ENCODE assay signal across 1 cellular context in the genomic region with DNA sequence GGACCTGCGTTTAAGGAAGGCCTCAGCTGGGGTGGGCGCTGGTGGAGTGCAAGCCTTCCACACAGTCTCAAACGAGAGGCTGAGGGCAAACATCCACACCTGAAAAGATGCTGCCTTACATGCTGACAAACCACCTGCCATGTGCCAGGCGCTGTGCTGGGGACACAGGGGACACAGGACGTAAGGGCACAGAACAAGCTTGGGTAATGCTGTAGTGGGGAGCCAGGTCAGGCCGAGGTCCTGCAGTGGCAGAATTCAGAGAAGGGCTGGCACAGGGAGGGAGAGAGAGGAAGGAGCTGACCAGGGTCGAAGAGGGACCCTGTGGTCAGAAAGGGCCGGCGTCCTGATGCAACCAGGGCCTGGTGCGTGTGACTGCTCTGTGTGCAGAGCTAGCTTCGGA.
TF ChIP-seq lines count a peak whose summit lies in the region.

No MANE protein-coding gene starts in this region.

TF ChIP-seq in H1, 55 proteins besides CTCF, POLR2A, EP300 and RAD21:
- TF ChIP-seq EGR1 (IDR thresholded peaks at IDR 0.05; ENCODE audit: borderline replicate concordance, low read depth, low read length), result no peak
- no peak for TF ChIP-seq CBX8 (IDR thresholded peaks at IDR 0.05; ENCODE audit: borderline replicate concordance, low read depth, low read length)
- TF ChIP-seq ATF3 (IDR thresholded peaks at IDR 0.05; ENCODE audit: insufficient read depth, low read depth, low read length), result no peak
- no peak for TF ChIP-seq ASH2L (IDR thresholded peaks at IDR 0.05; ENCODE audit: low read length)
- no peak for TF ChIP-seq PHF8 (conservative IDR thresholded peaks at IDR 0.05; ENCODE audit: low read depth, low read length)
- TF ChIP-seq SUZ12 (IDR thresholded peaks at IDR 0.05; ENCODE audit: low read length), result no peak
- TF ChIP-seq FOSL1 (IDR thresholded peaks at IDR 0.05; ENCODE audit: insufficient read depth, low read depth, low read length), result no peak
- TF ChIP-seq, protein P1, sequence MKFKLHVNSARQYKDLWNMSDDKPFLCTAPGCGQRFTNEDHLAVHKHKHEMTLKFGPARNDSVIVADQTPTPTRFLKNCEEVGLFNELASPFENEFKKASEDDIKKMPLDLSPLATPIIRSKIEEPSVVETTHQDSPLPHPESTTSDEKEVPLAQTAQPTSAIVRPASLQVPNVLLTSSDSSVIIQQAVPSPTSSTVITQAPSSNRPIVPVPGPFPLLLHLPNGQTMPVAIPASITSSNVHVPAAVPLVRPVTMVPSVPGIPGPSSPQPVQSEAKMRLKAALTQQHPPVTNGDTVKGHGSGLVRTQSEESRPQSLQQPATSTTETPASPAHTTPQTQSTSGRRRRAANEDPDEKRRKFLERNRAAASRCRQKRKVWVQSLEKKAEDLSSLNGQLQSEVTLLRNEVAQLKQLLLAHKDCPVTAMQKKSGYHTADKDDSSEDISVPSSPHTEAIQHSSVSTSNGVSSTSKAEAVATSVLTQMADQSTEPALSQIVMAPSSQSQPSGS (IDR thresholded peaks at IDR 0.05; ENCODE audit: low read length), result no peak
- TF ChIP-seq CBX5 (IDR thresholded peaks at IDR 0.05; ENCODE audit: low read depth, low read length), result no peak
- no peak for TF ChIP-seq BRCA1 (IDR thresholded peaks at IDR 0.05; ENCODE audit: low read depth, low read length)
- TF ChIP-seq SAP30 (IDR thresholded peaks at IDR 0.05; ENCODE audit: insufficient read depth, insufficient replicate concordance, low read length), result no peak
- no peak for TF ChIP-seq MAX (IDR thresholded peaks at IDR 0.05)
